Comparison of ENCODE assay signal across 8 cellular contexts in the genomic region with DNA sequence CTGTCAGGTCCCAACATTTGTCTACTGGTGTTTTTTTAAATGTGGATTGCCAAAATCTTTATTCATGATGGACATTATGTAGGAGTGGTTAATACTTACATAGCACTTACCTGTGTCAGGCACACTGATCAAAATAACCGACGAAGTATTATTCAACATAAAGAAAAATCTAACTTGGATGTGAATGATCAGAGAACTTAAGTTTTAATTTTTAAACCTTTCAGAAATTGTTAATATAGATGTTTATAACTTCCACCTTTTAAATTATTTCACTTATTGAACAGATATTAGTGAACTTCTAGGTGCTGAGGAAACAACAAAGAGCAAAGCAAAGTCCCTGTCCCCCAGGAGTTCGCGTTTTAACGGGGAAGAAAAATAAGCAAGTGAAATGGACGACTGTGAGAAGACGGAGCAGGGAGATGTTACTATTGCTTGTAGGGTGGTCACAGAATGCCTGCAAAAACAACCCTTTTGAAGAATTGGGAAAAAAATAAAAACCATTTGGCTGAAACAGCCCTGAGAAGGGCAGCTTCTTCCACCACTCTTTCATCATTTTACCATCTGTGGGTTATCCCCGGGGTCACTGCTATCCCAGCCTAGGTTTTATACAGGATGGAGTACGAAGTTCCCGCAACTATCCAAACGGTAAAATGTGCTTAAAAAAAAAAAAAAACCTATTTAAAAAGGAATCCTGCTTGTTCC. TPM values are rescaled to one million over a fixed set of nuclear protein-coding genes. Genes with fewer than 3 reads are reported as not detected.
DNase-seq lines count a peak whose midpoint lies in the region; ATAC-seq and TF ChIP-seq lines count a peak whose summit lies in the region.

No MANE protein-coding gene starts in this region.

- DNase-seq in activated T-cell treated with anti-CD3 and anti-CD28 coated beads, Interleukin-2, amount 50 U/mL, for 72 hours, result no peak
- DNase-seq in activated T-cell treated with anti-CD3 and anti-CD28 coated beads, Interleukin-2, amount 50 U/mL, for 1 hour, result no peak
- DNase-seq in T-cell, result no peak
- peak in 1 of 2 donors; percentile 15 for DNase-seq in foreskin keratinocyte
- DNase-seq in sigmoid colon, result no peak
- DNase-seq in activated CD4-positive, CD25-positive, alpha-beta regulatory T cell (lab: John Stamatoyannopoulos, UW), result no peak
- DNase-seq in HK-2 (ENCODE audit: unreplicated experiment), result no peak
- DNase-seq in HUDEP-2 (lab: John Stamatoyannopoulos, UW; ENCODE audit: unreplicated experiment in 76 of 76), result no peak

- H3K27ac Mint-ChIP-seq in activated T-cell treated with anti-CD3 and anti-CD28 coated beads, Interleukin-2, amount 50 U/mL, for 72 hours, result peak overlapping the region; percentile 97
- peak overlapping the region; percentile 81 to 93 for H3K27ac Mint-ChIP-seq in T-cell

- 12 to 20% methylated on average over 11 of the region's 11 CpGs for WGBS in sigmoid colon, 2 donors

- intact Hi-C loops in sigmoid colon (cut with DNase I), result loop anchor here (1.0 to 10.0 kb wide), 4 partner anchors 86 to 321 kb away; a partner anchor contains a TSS

- H3K4me3 ChIP-seq in sigmoid colon, result peak overlapping the region; percentile 81 to 97 (median 94)

- no peak for ATAC-seq in activated T-cell treated with anti-CD3 and anti-CD28 coated beads, Interleukin-2, amount 50 U/mL, for 72 hours (replicated peaks in 1 of 2)
- no peak for ATAC-seq in T-cell (replicated peaks in 1 of 4)
- no peak for ATAC-seq in foreskin keratinocyte

- POLR2A ChIA-PET in T-cell (lab: Charles Lee), result interaction anchor here in 1 of 2 donors (0.6 to 0.7 kb wide), 2 partner anchors 60 to 121 kb away, joined by 5 to 6 read pairs; no protein-coding TSS in a partner anchor

- H3K27me3 ChIP-seq in foreskin keratinocyte (no peaks in the 10 kb centered on the region), sigmoid colon (no peaks in the 10 kb centered on the region)

- H3K36me3 ChIP-seq in sigmoid colon, result peaks cover 0 to 11% (median 0%) of the 10 kb centered on the region in 4 donors

- peaks cover 3 to 13% of the 10 kb centered on the region in 2 donors for H3K36me3 Mint-ChIP-seq in activated T-cell treated with anti-CD3 and anti-CD28 coated beads, Interleukin-2, amount 50 U/mL, for 72 hours (ENCODE audit: insufficient read depth in 2 of 2)
- H3K36me3 Mint-ChIP-seq in T-cell, result no peaks in the 10 kb centered on the region

- no peak for TF ChIP-seq EP300 in sigmoid colon (IDR thresholded peaks at IDR 0.05)

- H3K9me3 Mint-ChIP-seq in activated T-cell treated with anti-CD3 and anti-CD28 coated beads, Interleukin-2, amount 50 U/mL, for 72 hours, result no peaks in the 10 kb centered on the region
- no peaks in the 10 kb centered on the region for H3K9me3 Mint-ChIP-seq in T-cell

- H3K27me3 Mint-ChIP-seq in activated T-cell treated with anti-CD3 and anti-CD28 coated beads, Interleukin-2, amount 50 U/mL, for 72 hours (ENCODE audit: low read depth), result no peaks in the 10 kb centered on the region
- H3K27me3 Mint-ChIP-seq in T-cell, result no peaks in the 10 kb centered on the region

- TF ChIP-seq POLR2A in sigmoid colon (IDR thresholded peaks at IDR 0.05), result no peak

- H3K4me1 Mint-ChIP-seq in activated T-cell treated with anti-CD3 and anti-CD28 coated beads, Interleukin-2, amount 50 U/mL, for 72 hours (ENCODE audit: low read depth), result peaks cover 54% of the 10 kb centered on the region
- peaks cover 42 to 44% (median 43%) of the 10 kb centered on the region in 3 donors for H3K4me1 Mint-ChIP-seq in T-cell

- no peak for TF ChIP-seq CTCF in foreskin keratinocyte (conservative IDR thresholded peaks at IDR 0.05)
- TF ChIP-seq CTCF in sigmoid colon (IDR thresholded peaks at IDR 0.05), result no peak

- H3K9me3 ChIP-seq in sigmoid colon, result no peaks in the 10 kb centered on the region

- peak overlapping the region; percentile 11 for H3K27ac ChIP-seq in foreskin keratinocyte
- peak overlapping the region; percentile 83 to 90 (median 90) for H3K27ac ChIP-seq in sigmoid colon

- peak overlapping the region; percentile 88 to 93 for H3K4me3 Mint-ChIP-seq in activated T-cell treated with anti-CD3 and anti-CD28 coated beads, Interleukin-2, amount 50 U/mL, for 72 hours
- H3K4me3 Mint-ChIP-seq in T-cell, result peak overlapping the region; percentile 79 to 89 (median 84)

- H3K4me1 ChIP-seq in foreskin keratinocyte (peaks cover 5% of the 10 kb centered on the region), sigmoid colon (peaks cover 0 to 14% (median 6%) of the 10 kb centered on the region in 4 donors)

- CTCF ChIA-PET in T-cell (lab: Charles Lee), result interaction anchor here in 1 of 2 donors (0.7 kb wide), 2 partner anchors 44 to 123 kb away, joined by 4 to 6 read pairs; no protein-coding TSS in a partner anchor

RNA-seq across cellular contexts. Expression of a gene that starts 0.9 kb away (rescaled TPM):
- 10 to 100 TPM; 24.4 to 30.6 TPM for total RNA-seq in activated T-cell treated with anti-CD3 and anti-CD28 coated beads, Interleukin-2, amount 50 U/mL, for 72 hours
- total RNA-seq in T-cell, result 10 to 100 TPM; 17.0 to 27.4 (median 20.9) TPM
- 5.3 and 5.7 TPM in 2 replicates for total RNA-seq in foreskin keratinocyte
- polyA plus RNA-seq in foreskin keratinocyte, result 6.6 and 7.7 TPM in 2 replicates
- 10 to 100 TPM in 2 of 4 donors, 1 to 10 TPM in 2; 7.9 to 11.0 (median 9.9) TPM for total RNA-seq in sigmoid colon
- polyA plus RNA-seq in sigmoid colon, result 1 to 10 TPM; 1.8 to 6.9 (median 5.9) TPM
